17 cellular contexts compared by ENCODE assay signal in the genomic region with DNA sequence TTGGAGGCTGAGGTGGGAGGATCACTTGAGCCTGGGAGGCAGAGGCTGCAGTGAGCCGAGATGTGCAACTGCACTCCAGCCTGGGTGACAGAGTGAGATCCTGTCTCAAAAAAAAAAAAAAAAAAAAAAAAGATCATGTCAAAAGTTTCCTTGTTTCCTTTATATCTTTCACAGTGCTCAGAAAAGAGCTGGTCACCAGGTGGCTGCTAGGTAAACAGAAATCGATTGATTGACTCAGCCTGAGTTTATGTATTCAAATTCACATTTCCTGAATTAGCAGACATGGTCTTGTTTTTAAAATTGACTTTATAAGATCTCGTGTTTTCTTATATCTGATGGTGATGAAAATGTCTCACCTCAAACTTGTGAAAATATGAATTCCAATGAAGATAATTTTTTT.
"Had no signal": no experiment of that assay in that cellular context is flagged by ENCODE, and none has a peak within 500 bp of the region (broad histone marks: within the 10 kb centered on the region; RNA-seq: fewer than 3 reads in every experiment).

No MANE protein-coding gene starts in this region.

- DNase-seq: effector CD8-positive, alpha-beta T cell; heart left ventricle; left colon; left ventricle myocardium superior; mesenchymal stem cell; naive thymus-derived CD4-positive, alpha-beta T cell; nephron progenitor cell; posterior cingulate gyrus; spleen; stimulated activated CD4-positive, alpha-beta T cell treated with anti-CD3 and anti-CD28 coated beads, Interleukin-15, amount 100 ng/mL, for 24 hours; stimulated activated CD4-positive, alpha-beta T cell treated with anti-CD3 and anti-CD28 coated beads, Interleukin-1b, Interleukin-23, amount 100 ng/mL, for 48 hours; stimulated activated CD4-positive, alpha-beta T cell treated with anti-CD3 and anti-CD28 coated beads, Interleukin-4, amount 100 ng/mL, for 4 hours; stimulated activated naive B cell treated with anti-CD40 and anti-IgM and Interleukin-4, amounts not matched to agents 10 μg/mL and 1 μg/mL and 100 μg/mL, for 72 hours; stimulated activated naive CD8-positive, alpha-beta T cell treated with anti-CD3 and anti-CD28 coated beads, Interleukin-15, amount 100 ng/mL, for 72 hours; testis; upper lobe of right lung had no signal

- H3K36me3 Mint-ChIP-seq: naive thymus-derived CD4-positive, alpha-beta T cell; stimulated activated naive B cell treated with anti-CD40 and anti-IgM and Interleukin-4, amounts not matched to agents 10 μg/mL and 1 μg/mL and 100 μg/mL, for 72 hours had no signal

- H3K9me3 Mint-ChIP-seq: nephron progenitor cell; stimulated activated naive B cell treated with anti-CD40 and anti-IgM and Interleukin-4, amounts not matched to agents 10 μg/mL and 1 μg/mL and 100 μg/mL, for 72 hours; stimulated activated naive CD8-positive, alpha-beta T cell treated with anti-CD3 and anti-CD28 coated beads, Interleukin-15, amount 100 ng/mL, for 72 hours had no signal

- H3K4me3 Mint-ChIP-seq: naive thymus-derived CD4-positive, alpha-beta T cell; nephron progenitor cell; stimulated activated naive B cell treated with anti-CD40 and anti-IgM and Interleukin-4, amounts not matched to agents 10 μg/mL and 1 μg/mL and 100 μg/mL, for 72 hours; stimulated activated naive CD8-positive, alpha-beta T cell treated with anti-CD3 and anti-CD28 coated beads, Interleukin-15, amount 100 ng/mL, for 72 hours had no signal

- H3K4me1 Mint-ChIP-seq: stimulated activated naive B cell treated with anti-CD40 and anti-IgM and Interleukin-4, amounts not matched to agents 10 μg/mL and 1 μg/mL and 100 μg/mL, for 72 hours; stimulated activated naive CD8-positive, alpha-beta T cell treated with anti-CD3 and anti-CD28 coated beads, Interleukin-15, amount 100 ng/mL, for 72 hours had no signal

- ATAC-seq: heart left ventricle; left colon; left ventricle myocardium superior; naive thymus-derived CD4-positive, alpha-beta T cell; sciatic nerve; stimulated activated naive B cell treated with anti-CD40 and anti-IgM and Interleukin-4, amounts not matched to agents 10 μg/mL and 1 μg/mL and 100 μg/mL, for 72 hours; stimulated activated naive CD8-positive, alpha-beta T cell treated with anti-CD3 and anti-CD28 coated beads, Interleukin-15, amount 100 ng/mL, for 72 hours; upper lobe of right lung had no signal

- H3K27ac Mint-ChIP-seq: naive thymus-derived CD4-positive, alpha-beta T cell; nephron progenitor cell; stimulated activated naive B cell treated with anti-CD40 and anti-IgM and Interleukin-4, amounts not matched to agents 10 μg/mL and 1 μg/mL and 100 μg/mL, for 72 hours; stimulated activated naive CD8-positive, alpha-beta T cell treated with anti-CD3 and anti-CD28 coated beads, Interleukin-15, amount 100 ng/mL, for 72 hours had no signal

- H3K27me3 Mint-ChIP-seq: stimulated activated naive B cell treated with anti-CD40 and anti-IgM and Interleukin-4, amounts not matched to agents 10 μg/mL and 1 μg/mL and 100 μg/mL, for 72 hours had no signal
